Comparison of ENCODE assay signal across 1 cellular context in the genomic region with DNA sequence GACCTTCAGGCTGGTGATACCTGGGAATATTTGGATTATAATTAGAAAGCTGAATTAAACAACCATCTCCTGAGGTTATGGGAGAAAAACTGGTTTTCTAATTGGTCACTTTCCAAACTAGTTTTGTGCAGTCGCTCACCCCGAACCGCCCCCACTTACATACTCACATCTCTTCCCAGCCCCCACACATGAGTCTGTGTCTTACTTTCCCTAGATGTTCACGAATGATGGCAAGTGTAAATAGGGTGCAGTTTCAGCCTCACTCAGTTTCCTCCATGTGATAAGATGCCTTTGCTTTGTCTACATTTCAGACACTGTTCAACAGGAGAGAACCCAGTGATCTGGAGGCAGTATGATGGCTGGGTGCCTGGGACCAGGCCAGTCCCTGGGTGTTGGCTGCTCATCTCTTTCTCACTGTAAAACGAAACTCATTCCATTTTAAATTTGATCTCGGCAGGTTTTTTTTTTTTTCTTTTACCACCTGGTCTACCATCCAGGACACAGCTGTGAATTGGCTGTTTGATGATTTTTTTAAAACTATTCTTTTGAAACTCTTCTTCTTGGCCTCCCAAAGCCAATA.
TF ChIP-seq lines count a peak whose summit lies in the region.

No MANE protein-coding gene starts in this region.

TF ChIP-seq in H1, 55 proteins besides CTCF, POLR2A, EP300 and RAD21:
- TF ChIP-seq SIRT6 (IDR thresholded peaks at IDR 0.05; ENCODE audit: low read length): no peak
- TF ChIP-seq RNF2 (IDR thresholded peaks at IDR 0.05; ENCODE audit: borderline replicate concordance, low read depth, low read length, missing control alignments, poor library complexity, severe bottlenecking): no peak
